33 cellular contexts compared by ENCODE assay signal in genomic region chr14:93315575-93315974, GRCh38. TPM values are rescaled to one million over a fixed set of nuclear protein-coding genes. Genes with fewer than 3 reads are reported as not detected.
"Had no signal": no experiment of that assay in that cellular context is flagged by ENCODE, and none has a peak within 500 bp of the region (broad histone marks: within the 10 kb centered on the region; RNA-seq: fewer than 3 reads in every experiment).

No MANE protein-coding gene starts in this region.

- FAIRE-seq: bronchial epithelial cell, colon had no signal

- DNase-seq: activated effector memory CD4-positive, alpha-beta T cell treated with anti-CD3 and anti-CD28 coated beads, Interleukin-2, amount 50 U/mL, for 16 hours; activated effector memory CD4-positive, alpha-beta T cell treated with Interleukin-2 at 50 U/mL for 16 hours; activated gamma-delta T cell; activated gamma-delta T cell treated with Interleukin-2 at 50 U/mL for 16 hours; activated naive CD4-positive, alpha-beta T cell; activated naive CD4-positive, alpha-beta T cell treated with anti-CD3 and anti-CD28 coated beads for 36 hours; activated naive CD4-positive, alpha-beta T cell treated with anti-CD3 and anti-CD28 coated beads, Interleukin-2, amount 10 ng/mL, durations not matched to agents 7 days and 5 days; activated naive CD4-positive, alpha-beta T cell treated with anti-CD3 and anti-CD28 coated beads, Interleukin-2, amount 50 U/mL, for 16 hours; activated naive CD4-positive, alpha-beta T cell treated with Interleukin-2 at 50 U/mL for 16 hours; activated naive CD8-positive, alpha-beta T cell treated with anti-CD3 and anti-CD28 coated beads for 36 hours; activated naive CD8-positive, alpha-beta T cell treated with anti-CD3 and anti-CD28 coated beads, Interleukin-2, amount 10 ng/mL, durations not matched to agents 7 days and 5 days; activated naive CD8-positive, alpha-beta T cell treated with anti-CD3 and anti-CD28 coated beads, Interleukin-2, amount 50 U/mL, for 24 hours; activated T-cell treated with anti-CD3 and anti-CD28 coated beads, Interleukin-2, amount 50 U/mL, for 48 hours; activated T-cell treated with anti-CD3 and anti-CD28 coated beads, Interleukin-2, amount 50 U/mL, for 72 hours; adrenal gland; amniotic stem cell; amygdala; anterior cingulate cortex; aorta; body of pancreas; brain microvascular endothelial cell; caudate nucleus; central memory CD4-positive, alpha-beta T cell; cerebellar nuclear complex; colonic mucosa had no signal

- H3K4me3 ChIP-seq: adrenal gland, ascending aorta, body of pancreas, breast epithelium, cardiac muscle cell, colonic mucosa had no signal

- ATAC-seq: activated naive CD4-positive, alpha-beta T cell treated with anti-CD3 and anti-CD28 coated beads, Interleukin-2, amount 50 U/mL, for 72 hours; activated naive CD8-positive, alpha-beta T cell treated with anti-CD3 and anti-CD28 coated beads, Interleukin-2, amount 50 U/mL, for 24 hours; activated T-cell treated with anti-CD3 and anti-CD28 coated beads, Interleukin-2, amount 50 U/mL, for 72 hours; activated T-helper 17 cell treated with anti-CD3 and anti-CD28 coated beads, Interleukin-2, amount 50 U/mL, for 72 hours; body of pancreas had no signal

- H3K27me3 ChIP-seq: adrenal gland, ascending aorta, body of pancreas, brain microvascular endothelial cell, breast epithelium, cardiac muscle cell, colonic mucosa had no signal

- H3K27ac ChIP-seq: adrenal gland, ascending aorta, body of pancreas, brain microvascular endothelial cell, breast epithelium, cardiac muscle cell, colonic mucosa had no signal

- H3K36me3 ChIP-seq: adrenal gland, ascending aorta, brain microvascular endothelial cell, breast epithelium, cardiac muscle cell, colonic mucosa had no signal

- H3K9me3 ChIP-seq: adrenal gland, ascending aorta, body of pancreas, breast epithelium, colonic mucosa had no signal

RNA-seq across cellular contexts. Expression of gene COX8C, which starts 31.4 kb away (rescaled TPM):
- polyA plus RNA-seq: adipose tissue, adrenal gland, aorta had no signal
